In genomic region chr5:132736853-132737833, GRCh38 we compare ENCODE assay signal across 8 cellular contexts. TPM values are rescaled to one million over a fixed set of nuclear protein-coding genes. Genes with fewer than 3 reads are reported as not detected.
DNase-seq lines count a peak whose midpoint lies in the region; ATAC-seq and TF ChIP-seq lines count a peak whose summit lies in the region.

KIF3A (minus strand) TSS chr5:132737546; CDS start chr5:132737419, 127 bp downstream.

- peaks cover 4% of the 10 kb centered on the region for H3K79me2 ChIP-seq in trophoblast cell (ENCODE audit: control insufficient read depth, insufficient read depth, low read length, poor library complexity)

- H3K18ac ChIP-seq in trophoblast cell (ENCODE audit: low read length): peak within 1 kb of the TSS; percentile 76

- H3K27ac Mint-ChIP-seq in activated naive CD8-positive, alpha-beta T cell treated with anti-CD3 and anti-CD28 coated beads, Interleukin-2, amount 50 U/mL, for 24 hours: peak within 1 kb of the TSS; percentile 91
- peak within 1 kb of the TSS; percentile 83 for H3K27ac Mint-ChIP-seq in type B pancreatic cell

- intact Hi-C loops in cardiac septum (cut with DNase I): loop anchor here (5.0 kb wide), 1 partner anchor 40 kb away; the partner anchor contains the start of gene SEPTIN8

- peak within 1 kb of the TSS; percentile 10 for H3K27ac ChIP-seq in trophoblast cell (ENCODE audit: low read depth, low read length)

- WGBS in trophoblast cell (ENCODE audit: extremely low coverage, insufficient coverage, insufficient read length): no CpG with 5 or more reads among the region's 81 CpGs

- no peaks in the 10 kb centered on the region for H3K27me3 ChIP-seq in trophoblast cell (ENCODE audit: insufficient read depth, low read length)

- peak within 1 kb of the TSS; percentile 78 for H3K9ac ChIP-seq in trophoblast cell (ENCODE audit: low read length)

- peak within 1 kb of the TSS; percentile 75 for H2BK5ac ChIP-seq in trophoblast cell (ENCODE audit: low read depth, low read length, poor library complexity)

- ATAC-seq in HG02763 (IDR thresholded peaks at IDR 0.05; ENCODE audit: unreplicated experiment): peak; percentile 83
- peak; percentile 91 for ATAC-seq in activated naive CD8-positive, alpha-beta T cell treated with anti-CD3 and anti-CD28 coated beads, Interleukin-2, amount 50 U/mL, for 24 hours

- peak; percentile 11; the same call in 1 of the 2 replicates for TF ChIP-seq CTCF in GM12874 (IDR thresholded peaks at IDR 0.05; ENCODE audit: insufficient read depth, low read depth, low read length)
- peak; percentile 55 for TF ChIP-seq CTCF in type B pancreatic cell (conservative IDR thresholded peaks at IDR 0.05)

- H3K36me3 ChIP-seq in trophoblast cell (ENCODE audit: control insufficient read depth in 1 of 2, insufficient read depth in 2 of 2, low read length in 2 of 2): peaks cover 0 to 3% of the 10 kb centered on the region in 2 experiments

- H3K4me1 ChIP-seq in trophoblast cell (ENCODE audit: control insufficient read depth in 1 of 2, insufficient read depth in 2 of 2, low read length in 2 of 2): peaks cover 3 to 4% of the 10 kb centered on the region in 2 experiments

- DNase-seq in NCI-H1417 treated with DMSO at 0.1 percent for 48 hours (lab: John Stamatoyannopoulos, UW) (peak; percentile 59), SW480 (ENCODE audit: low spot score) (peak; percentile 97), cardiac septum (ENCODE audit: low spot score) (peak; percentile 98), trophoblast cell (peak; percentile 100), type B pancreatic cell (ENCODE audit: extremely low spot score, unreplicated experiment) (peak; percentile 98)
- peak; percentile 99 for DNase-seq in activated naive CD8-positive, alpha-beta T cell treated with anti-CD3 and anti-CD28 coated beads, Interleukin-2, amount 50 U/mL, for 24 hours

- H2BK120ac ChIP-seq in trophoblast cell (ENCODE audit: insufficient read depth, low read length, poor library complexity): peak within 1 kb of the TSS; percentile 61

- H3K4me1 Mint-ChIP-seq in activated naive CD8-positive, alpha-beta T cell treated with anti-CD3 and anti-CD28 coated beads, Interleukin-2, amount 50 U/mL, for 24 hours: peaks cover 28% of the 10 kb centered on the region
- H3K4me1 Mint-ChIP-seq in type B pancreatic cell (ENCODE audit: unreplicated experiment): peaks cover 24% of the 10 kb centered on the region

- peak within 1 kb of the TSS; percentile 78 for H4K91ac ChIP-seq in trophoblast cell (ENCODE audit: low read depth, low read length)

- H3K79me1 ChIP-seq in trophoblast cell (ENCODE audit: low read length): peaks cover 5% of the 10 kb centered on the region

- no peaks in the 10 kb centered on the region for H3K9me3 Mint-ChIP-seq in activated naive CD8-positive, alpha-beta T cell treated with anti-CD3 and anti-CD28 coated beads, Interleukin-2, amount 50 U/mL, for 24 hours
- H3K9me3 Mint-ChIP-seq in type B pancreatic cell: no peaks in the 10 kb centered on the region

- H4K8ac ChIP-seq in trophoblast cell (ENCODE audit: low read depth, low read length): peak within 1 kb of the TSS; percentile 70

- H3K9me3 ChIP-seq in trophoblast cell (ENCODE audit: insufficient read depth, low read depth, low read length): no peaks in the 10 kb centered on the region

- peak within 1 kb of the TSS; percentile 18 for H2AK5ac ChIP-seq in trophoblast cell (ENCODE audit: low read length)

- H2AFZ ChIP-seq in trophoblast cell (ENCODE audit: insufficient read depth, low read length, poor library complexity): peak within 1 kb of the TSS; percentile 98

- no peaks in the 10 kb centered on the region for H3K36me3 Mint-ChIP-seq in activated naive CD8-positive, alpha-beta T cell treated with anti-CD3 and anti-CD28 coated beads, Interleukin-2, amount 50 U/mL, for 24 hours (ENCODE audit: low read depth)
- H3K36me3 Mint-ChIP-seq in type B pancreatic cell: peaks cover 3% of the 10 kb centered on the region

- H3K4me3 ChIP-seq in trophoblast cell (ENCODE audit: low read depth, low read length): peak within 1 kb of the TSS; percentile 91

- H3K4ac ChIP-seq in trophoblast cell (ENCODE audit: low read depth, low read length): peak within 1 kb of the TSS; percentile 43

- peak within 1 kb of the TSS; percentile 83 for H3K4me2 ChIP-seq in trophoblast cell (ENCODE audit: low read length)

- peak within 1 kb of the TSS; percentile 83 for H3K4me3 Mint-ChIP-seq in activated naive CD8-positive, alpha-beta T cell treated with anti-CD3 and anti-CD28 coated beads, Interleukin-2, amount 50 U/mL, for 24 hours
- peak within 1 kb of the TSS; percentile 93 for H3K4me3 Mint-ChIP-seq in type B pancreatic cell

- peak within 1 kb of the TSS; percentile 68 for H3K14ac ChIP-seq in trophoblast cell (ENCODE audit: low read length)

- H3K27me3 Mint-ChIP-seq in activated naive CD8-positive, alpha-beta T cell treated with anti-CD3 and anti-CD28 coated beads, Interleukin-2, amount 50 U/mL, for 24 hours: peaks cover 6% of the 10 kb centered on the region
- peaks cover 15% of the 10 kb centered on the region for H3K27me3 Mint-ChIP-seq in type B pancreatic cell

- H2BK12ac ChIP-seq in trophoblast cell (ENCODE audit: low read length): peak within 1 kb of the TSS; percentile 91

- no peak within 1 kb of the TSS for H3K23ac ChIP-seq in trophoblast cell (ENCODE audit: low read length)

- peak within 1 kb of the TSS; percentile 79 for H4K12ac ChIP-seq in trophoblast cell (ENCODE audit: low read depth, low read length)

RNA-seq across cellular contexts. Expression of gene KIF3A, which starts in this region (rescaled TPM):
- total RNA-seq in cardiac septum: 10.9 TPM
- polyA plus RNA-seq in trophoblast cell (2013): 10.0 and 10.4 TPM in 2 replicates
- 15.6 and 20.0 TPM in 2 replicates for total RNA-seq in type B pancreatic cell (ENCODE audit: low replicate concordance)

Comparison
In these comparisons a context has a peak if more than half of its experiments do, and no peak if none do; other contexts are left out.
1. Peak in every context shown above with its lines: DNase-seq, ATAC-seq, H3K4me3 ChIP-seq and H3K27ac ChIP-seq.